ENCODE assay signal across 15 cellular contexts in genomic region chr2:42645551-42645950, GRCh38.
A peak's percentile ranks its signal among the peaks of the same experiment; 100 is the strongest.
DNase-seq lines count a peak whose midpoint lies in the region; TF ChIP-seq lines count a peak whose summit lies in the region.
"Had no signal": no experiment of that assay in that cellular context is flagged by ENCODE, and none has a peak within 500 bp of the region (broad histone marks: within the 10 kb centered on the region; RNA-seq: fewer than 3 reads in every experiment).

No MANE protein-coding gene starts in this region.

- peaks cover 19% of the 10 kb centered on the region for H3K36me3 Mint-ChIP-seq in HFFc6 (ENCODE audit: low read depth)

- no peak overlapping the region for H3K27ac Mint-ChIP-seq in HFFc6
- H3K27ac Mint-ChIP-seq: CD4-positive, CD25-positive, alpha-beta regulatory T cell had no signal

- no peak overlapping the region for H3K4me3 ChIP-seq in dorsolateral prefrontal cortex

- no peak overlapping the region for H3K27ac ChIP-seq in dorsolateral prefrontal cortex

- TF ChIP-seq CTCF in HFFc6 (IDR thresholded peaks at IDR 0.05), result no peak
- no peak for TF ChIP-seq CTCF in dorsolateral prefrontal cortex (IDR thresholded peaks at IDR 0.05 in 54 of 56, conservative IDR thresholded peaks at IDR 0.05 in 2 of 56; ENCODE audit: low read depth in 1 of 56, partially characterized antibody in 56 of 56)

- no peaks in the 10 kb centered on the region for H3K27me3 Mint-ChIP-seq in HFFc6 (ENCODE audit: insufficient read depth)
- H3K27me3 Mint-ChIP-seq: CD4-positive, CD25-positive, alpha-beta regulatory T cell; CD8-positive, alpha-beta memory T cell had no signal

- H3K9me3 Mint-ChIP-seq in HFFc6, result no peaks in the 10 kb centered on the region
- H3K9me3 Mint-ChIP-seq: CD4-positive, CD25-positive, alpha-beta regulatory T cell; CD8-positive, alpha-beta memory T cell had no signal

- peaks cover 24% of the 10 kb centered on the region for H3K4me1 Mint-ChIP-seq in HFFc6 (ENCODE audit: low read depth)

- DNase-seq in EL (peak; percentile 25), HFFc6 (peak; percentile 10), amniotic epithelial cell (ENCODE audit: low read depth) (peak; percentile 32), SIG-M5 (lab: John Stamatoyannopoulos, UW) (no peak), dorsolateral prefrontal cortex (no peak)
- DNase-seq in stimulated activated CD4-positive, alpha-beta T cell treated with anti-CD3 and anti-CD28 coated beads, Interleukin-2, amount 100 ng/mL, for 48 hours, result no peak
- DNase-seq: ACHN; BE2C; C1 segment of cervical spinal cord; CD4-positive, CD25-positive, alpha-beta regulatory T cell; CD8-positive, alpha-beta memory T cell; COR-L47; DMS 273 treated with DMSO at 0.1 percent for 48 hours; GF-D8; H9 had no signal

- H3K27me3 ChIP-seq in dorsolateral prefrontal cortex, result no peaks in the 10 kb centered on the region
- H3K27me3 ChIP-seq: BE2C had no signal

- intact Hi-C loops in dorsolateral prefrontal cortex (cut with DNase I), result no loop called here

- H3K4me3 Mint-ChIP-seq in HFFc6, result no peak overlapping the region
- H3K4me3 Mint-ChIP-seq: CD4-positive, CD25-positive, alpha-beta regulatory T cell; CD8-positive, alpha-beta memory T cell; H9 had no signal

Comparison
In these comparisons a context has a peak if more than half of its experiments do, and no peak if none do; other contexts are left out.
1. DNase-seq: peak in EL (single experiment), HFFc6 (single experiment) and amniotic epithelial cell (single experiment); none in stimulated activated CD4-positive, alpha-beta T cell treated with anti-CD3 and anti-CD28 coated beads, Interleukin-2, amount 100 ng/mL, for 48 hours (0 of 2), SIG-M5 (single experiment) and dorsolateral prefrontal cortex (0 of 10).